Comparison of ENCODE assay signal across 18 cellular contexts in the genomic region with DNA sequence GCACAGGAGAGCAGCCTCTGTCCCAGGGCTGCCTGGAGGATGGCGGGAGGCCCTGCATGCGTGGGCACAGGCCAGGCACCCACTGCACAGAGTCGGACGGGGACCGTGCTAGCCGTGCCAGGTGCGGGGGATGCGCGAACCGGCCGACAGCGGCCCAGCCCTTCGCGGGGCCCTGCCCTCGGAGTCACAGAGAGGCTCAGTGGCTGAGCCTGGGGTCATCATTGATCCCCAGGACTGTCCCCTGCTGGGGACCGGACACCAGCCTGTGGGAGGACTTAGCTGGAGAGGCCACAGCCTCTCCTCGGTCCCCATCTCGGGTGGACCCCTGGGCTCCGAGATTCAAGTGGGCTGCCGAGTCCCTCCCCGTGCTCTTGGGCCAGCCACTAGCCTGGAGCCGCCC. TPM values are rescaled to one million over a fixed set of nuclear protein-coding genes. Genes with fewer than 3 reads are reported as not detected.
DNase-seq lines count a peak whose midpoint lies in the region; ATAC-seq and TF ChIP-seq lines count a peak whose summit lies in the region.
"Had no signal": no experiment of that assay in that cellular context is flagged by ENCODE, and none has a peak within 500 bp of the region (broad histone marks: within the 10 kb centered on the region; RNA-seq: fewer than 3 reads in every experiment).

No MANE protein-coding gene starts in this region.

- H4K8ac ChIP-seq in neuronal stem cell (ENCODE audit: low read depth, low read length), result no peak overlapping the region

- H3K4me2 ChIP-seq in BLaER1 (peak overlapping the region; percentile 52), GM23338 (no peak overlapping the region), neuronal stem cell (ENCODE audit: insufficient read depth, low read length, poor library complexity, severe bottlenecking) (no peak overlapping the region)

- H3K79me2 ChIP-seq in GM23338 (replicated peaks; ENCODE audit: insufficient read depth), result no peaks in the 10 kb centered on the region

- H3K23ac ChIP-seq in neuronal stem cell (ENCODE audit: low read depth, low read length, poor library complexity), result peak overlapping the region; percentile 66

- TF ChIP-seq CTCF in GM23338 (conservative IDR thresholded peaks at IDR 0.05; ENCODE audit: low read depth in 2 of 2) (no peak), RWPE1 (conservative IDR thresholded peaks at IDR 0.05; ENCODE audit: low read depth) (no peak)

- peaks cover 24% of the 10 kb centered on the region for H3K4me1 Mint-ChIP-seq in GM23338

- no peak overlapping the region for H3K4ac ChIP-seq in neuronal stem cell (ENCODE audit: low read length)

- H3K27me3 ChIP-seq in BLaER1, result no peaks in the 10 kb centered on the region
- no peaks in the 10 kb centered on the region for H3K27me3 ChIP-seq in GM23338 (ENCODE audit: insufficient read depth)
- H3K27me3 ChIP-seq in SJCRH30, result peaks cover 4% of the 10 kb centered on the region; the same call in 1 of the 2 replicates
- H3K27me3 ChIP-seq in neuronal stem cell (ENCODE audit: control insufficient read depth in 3 of 3, insufficient read depth in 3 of 3, low read depth in 1 of 3, low read length in 3 of 3), result peaks cover 0 to 10% (median 0%) of the 10 kb centered on the region in 3 experiments

- no peaks in the 10 kb centered on the region for H3K36me3 Mint-ChIP-seq in GM23338 (ENCODE audit: low read depth)

- no peak for DNase-seq in GM23338 (ENCODE audit: low spot score)
- no peak for DNase-seq in SJCRH30
- no peak for DNase-seq in neuronal stem cell (ENCODE audit: low spot score)
- DNase-seq in RWPE1 (ENCODE audit: low spot score), result no peak
- no peak for DNase-seq in ureter (ENCODE audit: low spot score)
- DNase-seq: 8988T; C1 segment of cervical spinal cord; CD4-positive, alpha-beta T cell; DMS153; DMS79; GOT3; HCEC 1CT; KBM-7 had no signal

- no peak overlapping the region for H3K9ac ChIP-seq in BLaER1
- H3K9ac ChIP-seq in neuronal stem cell (ENCODE audit: low read depth, low read length, poor library complexity), result no peak overlapping the region

- no peak overlapping the region for H2BK5ac ChIP-seq in neuronal stem cell (ENCODE audit: low read length)

- H3K4me3 ChIP-seq in BLaER1 (no peak overlapping the region), GM23338 (no peak overlapping the region), SJCRH30 (peak overlapping the region; percentile 42), neuronal stem cell (ENCODE audit: low read length in 2 of 2) (no peak overlapping the region)

- H3K27me3 Mint-ChIP-seq in GM23338 (ENCODE audit: insufficient read depth, low read depth, poor library complexity), result peaks cover 23% of the 10 kb centered on the region
- H3K27me3 Mint-ChIP-seq: CD4-positive, alpha-beta T cell had no signal

- H2BK12ac ChIP-seq in neuronal stem cell (ENCODE audit: low read length), result no peak overlapping the region

- H3K4me1 ChIP-seq in BLaER1 (peaks cover 18% of the 10 kb centered on the region), GM23338 (ENCODE audit: insufficient read depth) (peaks cover 11% of the 10 kb centered on the region; the same call in 1 of the 2 replicates), SJCRH30 (peaks cover 55% of the 10 kb centered on the region), neuronal stem cell (ENCODE audit: control insufficient read depth in 2 of 2, insufficient read depth in 1 of 2, low read depth in 1 of 2, low read length in 2 of 2) (peaks cover 3 to 38% of the 10 kb centered on the region in 2 donors)
- H3K4me1 ChIP-seq: Caco-2 had no signal

- 0 out of 2 replicates have a peak, but pooled peaks cover 3% of the 10 kb centered on the region for H3F3A ChIP-seq in GM23338 (replicated peaks; ENCODE audit: low read depth)

- no peak overlapping the region for H3K4me3 Mint-ChIP-seq in GM23338
- H3K4me3 Mint-ChIP-seq: CD4-positive, alpha-beta T cell had no signal

- WGBS in neuronal stem cell (ENCODE audit: extremely low coverage in 2 of 2, insufficient read length in 2 of 2, insufficient replicate concordance in 1 of 2), 2 donors, result no CpG with 5 or more reads among the region's 22 CpGs

- ATAC-seq in GM23338 (no peak), HG03565 (IDR thresholded peaks at IDR 0.05; ENCODE audit: unreplicated experiment) (no peak)

- H2BK15ac ChIP-seq in neuronal stem cell (ENCODE audit: low read length), result no peak overlapping the region

- POLR2A ChIA-PET in RWPE1 (lab: Yijun Ruan, JAX; ENCODE audit: low non-redundant PET), result no interaction called here

- H3K27ac ChIP-seq in BLaER1 (no peak overlapping the region), GM23338 (ENCODE audit: low read depth) (no peak overlapping the region), SJCRH30 (peak overlapping the region; percentile 27), neuronal stem cell (replicated peaks; ENCODE audit: low read length) (no peak overlapping the region), RWPE1 (no peak overlapping the region)
- H3K27ac ChIP-seq: HL-60 had no signal

- peak overlapping the region; percentile 33 for H3K18ac ChIP-seq in neuronal stem cell (ENCODE audit: low read length)

- no peak overlapping the region for H4K91ac ChIP-seq in neuronal stem cell (ENCODE audit: low read depth, low read length, poor library complexity)

- H2AFZ ChIP-seq in GM23338 (peak overlapping the region; percentile 14; the same call in 1 of the 2 replicates), neuronal stem cell (ENCODE audit: low read length) (peak overlapping the region; percentile 71)

- H3K9me3 Mint-ChIP-seq in GM23338, result no peaks in the 10 kb centered on the region
- H3K9me3 Mint-ChIP-seq: CD4-positive, alpha-beta T cell had no signal

- H3K27ac Mint-ChIP-seq in GM23338, result no peak overlapping the region
- H3K27ac Mint-ChIP-seq: CD4-positive, alpha-beta T cell had no signal

- no peaks in the 10 kb centered on the region for H3K9me3 ChIP-seq in BLaER1
- H3K9me3 ChIP-seq in SJCRH30 (replicated peaks), result 0 out of 2 replicates have a peak, but pooled peaks cover 3% of the 10 kb centered on the region
- no peaks in the 10 kb centered on the region for H3K9me3 ChIP-seq in neuronal stem cell (replicated peaks in 1 of 2; ENCODE audit: control insufficient read depth in 2 of 2, insufficient read depth in 1 of 2, low read depth in 1 of 2, low read length in 2 of 2)
- H3K9me3 ChIP-seq: Caco-2 had no signal

- no peak overlapping the region for H3K14ac ChIP-seq in neuronal stem cell (ENCODE audit: low read length)

- H3K79me1 ChIP-seq in neuronal stem cell (ENCODE audit: low read depth, low read length), result peaks cover 3% of the 10 kb centered on the region

- H3K36me3 ChIP-seq in BLaER1 (no peaks in the 10 kb centered on the region), GM23338 (ENCODE audit: insufficient read depth) (no peaks in the 10 kb centered on the region), SJCRH30 (no peaks in the 10 kb centered on the region), neuronal stem cell (replicated peaks in 1 of 2; ENCODE audit: control insufficient read depth in 2 of 2, insufficient read depth in 2 of 2, low read length in 2 of 2) (no peaks in the 10 kb centered on the region)

- H2AK5ac ChIP-seq in neuronal stem cell (ENCODE audit: low read depth, low read length), result peak overlapping the region; percentile 38

- CTCF ChIA-PET in RWPE1 (lab: Yijun Ruan, JAX), result interaction anchor here (0.5 kb wide), 1 partner anchor 277 kb away, joined by 3 read pairs; no protein-coding TSS in a partner anchor

- no peaks in the 10 kb centered on the region for H4K20me1 ChIP-seq in BLaER1
- no peaks in the 10 kb centered on the region for H4K20me1 ChIP-seq in GM23338 (replicated peaks; ENCODE audit: insufficient read depth)

- H3K9me2 ChIP-seq in GM23338 (ENCODE audit: insufficient read depth), result no peaks in the 10 kb centered on the region

- no peak overlapping the region for H2BK120ac ChIP-seq in neuronal stem cell (ENCODE audit: low read depth, low read length)

TF ChIP-seq in GM23338, 12 proteins besides CTCF, POLR2A, EP300 and RAD21 (continues in another document):
- TF ChIP-seq ZNF114 (CRISPR knock-in tag; IDR thresholded peaks at IDR 0.05) (no peak), EZH2 (IDR thresholded peaks at IDR 0.05; ENCODE audit: low read depth, unreplicated experiment) (no peak), STAT1 (IDR thresholded peaks at IDR 0.05; ENCODE audit: unreplicated experiment) (no peak), JUNB (IDR thresholded peaks at IDR 0.05; ENCODE audit: unreplicated experiment) (no peak), CREB1 (CRISPR knock-in tag; IDR thresholded peaks at IDR 0.05; ENCODE audit: low read depth) (no peak)
- TF ChIP-seq, protein P1, sequence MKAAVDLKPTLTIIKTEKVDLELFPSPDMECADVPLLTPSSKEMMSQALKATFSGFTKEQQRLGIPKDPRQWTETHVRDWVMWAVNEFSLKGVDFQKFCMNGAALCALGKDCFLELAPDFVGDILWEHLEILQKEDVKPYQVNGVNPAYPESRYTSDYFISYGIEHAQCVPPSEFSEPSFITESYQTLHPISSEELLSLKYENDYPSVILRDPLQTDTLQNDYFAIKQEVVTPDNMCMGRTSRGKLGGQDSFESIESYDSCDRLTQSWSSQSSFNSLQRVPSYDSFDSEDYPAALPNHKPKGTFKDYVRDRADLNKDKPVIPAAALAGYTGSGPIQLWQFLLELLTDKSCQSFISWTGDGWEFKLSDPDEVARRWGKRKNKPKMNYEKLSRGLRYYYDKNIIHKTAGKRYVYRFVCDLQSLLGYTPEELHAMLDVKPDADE (IDR thresholded peaks at IDR 0.05), result no peak

RNA-seq across cellular contexts. Expression of a gene that starts 19.1 kb away (rescaled TPM):
- total RNA-seq in GM23338 (2014; rRNA removed; shearing (Covaris generic)), result 19.2 and 27.4 TPM in 2 replicates
- polyA plus RNA-seq in GM23338 (2016; fragmentation: Nextera tagmentation; extraction: Ambion mirVana), result 8.2 and 9.0 TPM in 2 replicates
- not detected in 2 replicates for total RNA-seq in SJCRH30 (2014; rRNA removed; shearing (Covaris generic))
- polyA plus RNA-seq in neuronal stem cell (2013, experiment 1 of 2), result 0.03 TPM
- polyA plus RNA-seq in neuronal stem cell (2013, experiment 2 of 2), result 0.07 TPM
- 50.6 TPM for total RNA-seq in ureter
- polyA plus RNA-seq: AG04450 had no signal

RNA-seq across cellular contexts. Expression of a gene that starts 50.8 kb away (rescaled TPM):
- 4.4 and 15.5 TPM in 2 replicates for total RNA-seq in GM23338 (2014; rRNA removed; shearing (Covaris generic))
- 5.6 and 9.0 TPM in 2 replicates for polyA plus RNA-seq in GM23338 (2016; fragmentation: Nextera tagmentation; extraction: Ambion mirVana)
- total RNA-seq in SJCRH30 (2014; rRNA removed; shearing (Covaris generic)), result 2.8 TPM in 1 of 2 replicates, not detected in the other
- polyA plus RNA-seq in neuronal stem cell (2013, experiment 1 of 2), result 0.82 TPM
- 0.89 TPM for polyA plus RNA-seq in neuronal stem cell (2013, experiment 2 of 2)
- total RNA-seq in ureter, result not detected
- total RNA-seq: Caco-2; CD4-positive, alpha-beta T cell had no signal

Comparison
In these comparisons a context has a peak if more than half of its experiments do, and no peak if none do; other contexts are left out.
1. RNA of a gene that starts 19.1 kb away (total RNA-seq): 50.6 TPM in ureter (single experiment) and 19.2 to 27.4 TPM in GM23338; not detected in SJCRH30; every median in the first group is over 10 times any median in the second.